In the genomic region with DNA sequence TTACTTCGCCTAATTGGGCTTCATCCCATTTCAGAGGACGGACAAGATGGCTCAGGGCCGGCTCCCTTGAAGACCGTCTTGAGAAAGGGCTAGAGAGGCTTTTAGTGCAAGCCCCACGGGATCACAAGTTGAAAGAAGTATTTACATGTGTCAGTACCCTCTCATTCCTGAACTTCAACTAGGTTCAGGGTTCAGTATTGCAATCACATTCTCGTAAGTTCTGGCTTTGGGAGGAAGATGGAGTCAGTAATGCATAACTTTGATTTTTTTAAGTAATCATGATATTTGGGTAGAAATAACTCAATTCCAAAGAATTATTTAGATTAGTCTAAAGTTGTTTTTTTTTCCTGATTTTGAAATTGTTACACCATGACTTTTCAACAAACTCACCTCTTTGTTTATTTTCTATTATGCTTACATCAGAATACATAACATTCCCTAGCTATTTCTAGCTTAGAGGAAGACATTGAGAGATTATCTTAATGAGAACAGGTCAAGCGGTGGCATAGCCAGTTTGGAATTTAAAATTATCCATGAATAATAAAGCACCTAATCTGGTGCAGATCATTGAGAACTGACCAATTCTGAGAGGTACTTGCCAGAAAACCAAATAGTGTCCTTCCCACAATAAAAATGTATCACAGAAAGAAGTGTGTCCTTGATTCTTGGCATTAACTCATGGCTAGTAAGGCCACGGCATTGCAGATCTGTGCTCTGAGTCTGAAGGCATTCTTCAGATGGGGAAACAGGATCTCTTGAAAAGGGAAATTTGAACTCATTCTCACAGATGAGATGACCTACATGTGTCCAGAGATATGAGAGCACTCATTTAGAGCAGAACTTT, we compare ENCODE assay signal across 12 cellular contexts.
A peak's percentile ranks its signal among the peaks of the same experiment; 100 is the strongest.
DNase-seq lines count a peak whose midpoint lies in the region; ATAC-seq and TF ChIP-seq lines count a peak whose summit lies in the region.
"Had no signal": no experiment of that assay in that cellular context is flagged by ENCODE, and none has a peak within 500 bp of the region (broad histone marks: within the 10 kb centered on the region; RNA-seq: fewer than 3 reads in every experiment).

No MANE protein-coding gene starts in this region.

- no peak overlapping the region for H3K4ac ChIP-seq in neuronal stem cell (ENCODE audit: low read length)

- 67 to 74% methylated on average over 8 of the region's 8 CpGs for WGBS in heart right ventricle, 2 donors
- no CpG with 5 or more reads among the region's 8 CpGs for WGBS in neuronal stem cell (ENCODE audit: extremely low coverage in 2 of 2, insufficient read length in 2 of 2, insufficient replicate concordance in 1 of 2), 2 donors
- 5 to 10% methylated on average over 8 of the region's 8 CpGs for WGBS in aorta, 2 donors

- peak overlapping the region; percentile 13 for H2AFZ ChIP-seq in neuronal stem cell (ENCODE audit: low read length)

- H3K23ac ChIP-seq in neuronal stem cell (ENCODE audit: low read depth, low read length, poor library complexity): no peak overlapping the region

- no peak overlapping the region for H2BK5ac ChIP-seq in neuronal stem cell (ENCODE audit: low read length)

- H2BK15ac ChIP-seq in neuronal stem cell (ENCODE audit: low read length): no peak overlapping the region

- ATAC-seq in heart right ventricle: no peak
- ATAC-seq in Right ventricle myocardium inferior: no peak
- no peak for ATAC-seq in aorta (ENCODE audit: low FRiP score)

- H3K36me3 ChIP-seq in heart right ventricle (no peaks in the 10 kb centered on the region), neuronal stem cell (replicated peaks in 1 of 2; ENCODE audit: control insufficient read depth in 2 of 2, insufficient read depth in 2 of 2, low read length in 2 of 2) (no peaks in the 10 kb centered on the region), aorta (ENCODE audit: control insufficient read depth in 1 of 2, insufficient read depth in 2 of 2, low read length in 1 of 2) (no peaks in the 10 kb centered on the region), SJCRH30 (no peaks in the 10 kb centered on the region)

- H3K4me3 ChIP-seq in heart right ventricle: no peak overlapping the region
- no peak overlapping the region for H3K4me3 ChIP-seq in neuronal stem cell (ENCODE audit: low read length in 2 of 2)
- H3K4me3 ChIP-seq in aorta (ENCODE audit: low read length in 2 of 2): no peak overlapping the region
- H3K4me3 ChIP-seq in SJCRH30: no peak overlapping the region

- H3K4me1 ChIP-seq in heart right ventricle: peaks cover 0 to 50% (median 38%) of the 10 kb centered on the region in 9 donors
- peaks cover 3 to 5% of the 10 kb centered on the region in 2 donors for H3K4me1 ChIP-seq in neuronal stem cell (ENCODE audit: control insufficient read depth in 2 of 2, insufficient read depth in 1 of 2, low read depth in 1 of 2, low read length in 2 of 2)
- H3K4me1 ChIP-seq in aorta (ENCODE audit: control insufficient read depth in 1 of 2, insufficient read depth in 2 of 2, low read length in 2 of 2): peaks cover 8 to 12% of the 10 kb centered on the region in 2 donors
- peaks cover 14% of the 10 kb centered on the region for H3K4me1 ChIP-seq in SJCRH30

- no peak overlapping the region for H3K18ac ChIP-seq in neuronal stem cell (ENCODE audit: low read length)

- H2AK5ac ChIP-seq in neuronal stem cell (ENCODE audit: low read depth, low read length): no peak overlapping the region

- H3K27me3 ChIP-seq in heart right ventricle (no peaks in the 10 kb centered on the region), neuronal stem cell (ENCODE audit: control insufficient read depth in 3 of 3, insufficient read depth in 3 of 3, low read depth in 1 of 3, low read length in 3 of 3) (no peaks in the 10 kb centered on the region), aorta (ENCODE audit: control insufficient read depth in 1 of 2, insufficient read depth in 2 of 2, low read length in 1 of 2) (no peaks in the 10 kb centered on the region), SJCRH30 (no peaks in the 10 kb centered on the region)

- no peak for TF ChIP-seq CTCF in heart right ventricle (IDR thresholded peaks at IDR 0.05)

- DNase-seq in heart right ventricle (no peak), Right ventricle myocardium inferior (ENCODE audit: missing footprints) (no peak), fibroblast of gingiva (ENCODE audit: low read depth) (peak; percentile 98), neuronal stem cell (ENCODE audit: low spot score) (no peak), aorta (no peak), NCI-H2081 (lab: John Stamatoyannopoulos, UW) (no peak), NCI-H1694 treated with DMSO at 0.1 percent for 48 hours (lab: John Stamatoyannopoulos, UW) (no peak), SJCRH30 (no peak)
- DNase-seq: ACHN; activated CD4-positive, alpha-beta T cell treated with anti-CD3 and anti-CD28 coated beads, Interleukin-2, amount 50 U/mL, for 4 hours; activated naive CD4-positive, alpha-beta T cell treated with anti-CD3 and anti-CD28 coated beads, Interleukin-2, amount 50 U/mL, for 16 hours; NCI-H146 had no signal

- no peak overlapping the region for H3K4me2 ChIP-seq in neuronal stem cell (ENCODE audit: insufficient read depth, low read length, poor library complexity, severe bottlenecking)

- H3K9me3 ChIP-seq in heart right ventricle (no peaks in the 10 kb centered on the region), neuronal stem cell (replicated peaks in 1 of 2; ENCODE audit: control insufficient read depth in 2 of 2, insufficient read depth in 1 of 2, low read depth in 1 of 2, low read length in 2 of 2) (no peaks in the 10 kb centered on the region), aorta (ENCODE audit: control insufficient read depth, low read length) (no peaks in the 10 kb centered on the region), SJCRH30 (replicated peaks) (no peaks in the 10 kb centered on the region)

- no peak overlapping the region for H2BK12ac ChIP-seq in neuronal stem cell (ENCODE audit: low read length)

- H3K79me1 ChIP-seq in neuronal stem cell (ENCODE audit: low read depth, low read length): no peaks in the 10 kb centered on the region

- H3K9ac ChIP-seq in neuronal stem cell (ENCODE audit: low read depth, low read length, poor library complexity): no peak overlapping the region

- H2BK120ac ChIP-seq in neuronal stem cell (ENCODE audit: low read depth, low read length): no peak overlapping the region

- peak overlapping the region in 6 of 10 donors; percentile 11 to 66 (median 27) for H3K27ac ChIP-seq in heart right ventricle
- H3K27ac ChIP-seq in neuronal stem cell (replicated peaks; ENCODE audit: low read length): no peak overlapping the region
- H3K27ac ChIP-seq in aorta (ENCODE audit: low read depth in 1 of 2, low read length in 2 of 2): peak overlapping the region; percentile 49 to 83
- H3K27ac ChIP-seq in SJCRH30: no peak overlapping the region

- no peak overlapping the region for H4K8ac ChIP-seq in neuronal stem cell (ENCODE audit: low read depth, low read length)

- H4K91ac ChIP-seq in neuronal stem cell (ENCODE audit: low read depth, low read length, poor library complexity): no peak overlapping the region

- intact Hi-C loops in heart right ventricle (cut with DNase I) (loop anchor here in 6 of 10 donors (10.0 kb wide), 4 partner anchors 103 to 483 kb away; no protein-coding TSS in a partner anchor), Right ventricle myocardium inferior (cut with DNase I) (loop anchor here (5.0 kb wide), 1 partner anchor 186 kb away; no protein-coding TSS in a partner anchor), aorta (cut with DNase I) (loop anchor here (5.0 to 10.0 kb wide), 2 partner anchors 463 to 551 kb away; no protein-coding TSS in a partner anchor)

- no peak overlapping the region for H3K14ac ChIP-seq in neuronal stem cell (ENCODE audit: low read length)

Comparison
In these comparisons a context has a peak if more than half of its experiments do, and no peak if none do; other contexts are left out.
1. H3K27ac ChIP-seq: peak in heart right ventricle (6 of 10) and aorta (2 of 2); none in neuronal stem cell (single experiment) and SJCRH30 (single experiment).